22 cellular contexts compared by ENCODE assay signal in the genomic region with DNA sequence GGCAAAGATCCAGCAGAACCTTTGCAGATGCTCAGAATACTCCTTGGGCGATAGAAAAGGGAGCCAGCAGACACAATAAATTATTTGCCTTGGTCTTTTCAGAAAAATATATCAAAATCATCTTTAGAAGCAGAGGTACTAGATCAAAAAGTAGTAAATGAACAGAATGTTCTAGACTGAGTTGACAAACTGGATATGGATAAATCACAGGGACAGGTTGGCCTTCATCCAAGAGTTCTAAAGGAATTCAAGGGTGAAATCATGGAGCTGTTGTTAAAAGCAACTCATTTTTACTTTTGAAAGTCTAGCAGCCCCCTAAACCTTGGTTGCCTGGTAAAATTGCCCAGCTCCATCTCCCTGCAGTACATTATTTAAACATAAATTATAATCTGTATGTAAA.
DNase-seq lines count a peak whose midpoint lies in the region; FAIRE-seq and TF ChIP-seq lines count a peak whose summit lies in the region.
"Had no signal": no experiment of that assay in that cellular context is flagged by ENCODE, and none has a peak within 500 bp of the region (broad histone marks: within the 10 kb centered on the region; RNA-seq: fewer than 3 reads in every experiment).

No MANE protein-coding gene starts in this region.

- TF ChIP-seq CTCF in fibroblast of mammary gland (conservative IDR thresholded peaks at IDR 0.05; ENCODE audit: control insufficient read depth, insufficient read depth, low read depth, low read length) = no peak

- H3K4me3 ChIP-seq in fibroblast of mammary gland (ENCODE audit: control insufficient read depth, low read depth, low read length) (no peak overlapping the region), skeletal muscle cell (ENCODE audit: low read depth, low read length) (no peak overlapping the region)
- H3K4me3 ChIP-seq: neural progenitor cell, psoas muscle, transverse colon had no signal

- DNase-seq in H54 (ENCODE audit: insufficient read length, low spot score) = no peak
- DNase-seq in amniotic epithelial cell (ENCODE audit: low read depth) = peak; percentile 85
- peak; percentile 82 for DNase-seq in fibroblast of mammary gland (ENCODE audit: low read depth)
- peak; percentile 48 for DNase-seq in skeletal muscle cell (ENCODE audit: low read depth)
- DNase-seq in stimulated activated CD4-positive, alpha-beta T cell treated with anti-CD3 and anti-CD28 coated beads, Interleukin-12 subunit alpha, Interleukin-12 subunit beta, amount 100 ng/mL, for 4 hours = no peak
- DNase-seq in NCI-H446 treated with DMSO at 0.1 percent for 48 hours (lab: John Stamatoyannopoulos, UW) = no peak
- no peak for DNase-seq in stimulated activated CD4-positive, alpha-beta T cell treated with anti-CD3 and anti-CD28 coated beads, Interleukin-15, amount 100 ng/mL, for 24 hours
- no peak for DNase-seq in globus pallidus (ENCODE audit: low spot score)
- DNase-seq: activated CD4-positive, alpha-beta memory T cell treated with anti-CD3 and anti-CD28 coated beads for 36 hours; activated naive CD4-positive, alpha-beta T cell treated with anti-CD3 and anti-CD28 coated beads for 36 hours; activated T-cell treated with anti-CD3 and anti-CD28 coated beads, Interleukin-2, amount 50 U/mL, for 1 hour; CD8-positive, alpha-beta memory T cell; dermis blood vessel endothelial cell; H7; NCI-H187 treated with DMSO at 0.1 percent for 48 hours; NCI-H345; psoas muscle; RPMI8226; stimulated activated naive B cell treated with anti-CD40 and anti-IgM and Interleukin-4, amounts not matched to agents 10 μg/mL and 1 μg/mL and 100 μg/mL, for 72 hours; transverse colon had no signal

- TF ChIP-seq POLR2A in H54 (IDR thresholded peaks at IDR 0.05; ENCODE audit: low read depth, low read length) = no peak

- peak; percentile 53 for FAIRE-seq in H54 (lab: Jason Lieb, UNC)
- FAIRE-seq: HepG2 had no signal

Comparison
In these comparisons a context has a peak if more than half of its experiments do, and no peak if none do; other contexts are left out.
1. DNase-seq: peak in amniotic epithelial cell (single experiment), fibroblast of mammary gland (single experiment) and skeletal muscle cell (single experiment); none in H54 (single experiment), stimulated activated CD4-positive, alpha-beta T cell treated with anti-CD3 and anti-CD28 coated beads, Interleukin-12 subunit alpha, Interleukin-12 subunit beta, amount 100 ng/mL, for 4 hours (single experiment), NCI-H446 treated with DMSO at 0.1 percent for 48 hours (single experiment), stimulated activated CD4-positive, alpha-beta T cell treated with anti-CD3 and anti-CD28 coated beads, Interleukin-15, amount 100 ng/mL, for 24 hours (single experiment) and globus pallidus (single experiment).